Comparison of ENCODE assay signal across 8 cellular contexts in the genomic region with DNA sequence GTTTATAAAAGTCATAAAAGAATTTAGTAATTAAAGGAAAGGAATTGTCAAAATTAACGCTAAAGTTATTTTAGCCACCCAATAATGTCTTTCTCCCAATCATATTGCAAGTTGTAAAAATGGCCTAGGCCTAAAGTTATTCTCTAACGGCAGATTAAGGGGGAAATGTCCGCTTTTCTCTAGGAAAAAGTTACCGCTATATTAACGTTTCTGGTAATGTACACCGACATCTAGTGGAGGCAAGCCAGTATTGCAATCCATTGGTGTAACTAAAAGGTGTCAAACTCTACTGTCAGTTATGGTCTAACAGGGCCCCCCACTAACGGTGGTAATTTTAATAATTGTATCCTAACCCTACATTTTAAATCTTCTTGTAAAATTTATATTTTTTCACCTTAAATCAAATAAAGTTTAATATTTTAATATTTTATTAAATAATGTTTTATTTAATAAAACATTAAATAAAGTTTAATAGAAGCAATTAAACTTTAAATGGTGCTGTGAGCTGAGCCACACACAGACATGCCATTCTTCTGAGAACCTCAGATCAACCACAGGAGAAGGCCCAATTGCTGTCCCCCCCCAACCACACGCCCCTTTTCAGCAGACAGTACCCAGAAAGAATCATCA. TPM values are rescaled to one million over a fixed set of nuclear protein-coding genes. Genes with fewer than 3 reads are reported as not detected.
DNase-seq lines count a peak whose midpoint lies in the region; ATAC-seq and TF ChIP-seq lines count a peak whose summit lies in the region.

No MANE protein-coding gene starts in this region.

- no peaks in the 10 kb centered on the region for H3K9me3 Mint-ChIP-seq in CD4-positive, CD25-positive, alpha-beta regulatory T cell
- H3K9me3 Mint-ChIP-seq in activated naive CD8-positive, alpha-beta T cell treated with anti-CD3 and anti-CD28 coated beads, Interleukin-2, amount 50 U/mL, for 24 hours = no peaks in the 10 kb centered on the region
- no peaks in the 10 kb centered on the region for H3K9me3 Mint-ChIP-seq in immature natural killer cell

- TF ChIP-seq CTCF in HEK293 (tag by site-specific recombination; IDR thresholded peaks at IDR 0.05) = no peak

- H3K4me1 Mint-ChIP-seq in CD4-positive, CD25-positive, alpha-beta regulatory T cell = peaks cover 0 to 6% (median under 1%) of the 10 kb centered on the region in 4 donors
- peaks cover 2% of the 10 kb centered on the region for H3K4me1 Mint-ChIP-seq in activated naive CD8-positive, alpha-beta T cell treated with anti-CD3 and anti-CD28 coated beads, Interleukin-2, amount 50 U/mL, for 24 hours
- no peaks in the 10 kb centered on the region for H3K4me1 Mint-ChIP-seq in immature natural killer cell

- H3K36me3 Mint-ChIP-seq in CD4-positive, CD25-positive, alpha-beta regulatory T cell = no peaks in the 10 kb centered on the region
- no peaks in the 10 kb centered on the region for H3K36me3 Mint-ChIP-seq in activated naive CD8-positive, alpha-beta T cell treated with anti-CD3 and anti-CD28 coated beads, Interleukin-2, amount 50 U/mL, for 24 hours (ENCODE audit: low read depth)
- no peaks in the 10 kb centered on the region for H3K36me3 Mint-ChIP-seq in immature natural killer cell

- POLR2A ChIA-PET in HEK293 (lab: Yijun Ruan, JAX) = no interaction called here

- ATAC-seq in CD4-positive, CD25-positive, alpha-beta regulatory T cell (ENCODE audit: low read depth in 2 of 2) = peak; percentile 34
- ATAC-seq in activated naive CD8-positive, alpha-beta T cell treated with anti-CD3 and anti-CD28 coated beads, Interleukin-2, amount 50 U/mL, for 24 hours = no peak
- no peak for ATAC-seq in HG03442 (IDR thresholded peaks at IDR 0.05; ENCODE audit: unreplicated experiment)
- ATAC-seq in HG03457 (IDR thresholded peaks at IDR 0.05; ENCODE audit: unreplicated experiment) = no peak

- no peak overlapping the region for H3K4me3 Mint-ChIP-seq in CD4-positive, CD25-positive, alpha-beta regulatory T cell
- no peak overlapping the region for H3K4me3 Mint-ChIP-seq in activated naive CD8-positive, alpha-beta T cell treated with anti-CD3 and anti-CD28 coated beads, Interleukin-2, amount 50 U/mL, for 24 hours
- H3K4me3 Mint-ChIP-seq in immature natural killer cell = no peak overlapping the region

- H3K27ac Mint-ChIP-seq in CD4-positive, CD25-positive, alpha-beta regulatory T cell = peak overlapping the region in 1 of 3 donors; percentile 32
- no peak overlapping the region for H3K27ac Mint-ChIP-seq in activated naive CD8-positive, alpha-beta T cell treated with anti-CD3 and anti-CD28 coated beads, Interleukin-2, amount 50 U/mL, for 24 hours
- no peak overlapping the region for H3K27ac Mint-ChIP-seq in immature natural killer cell

- H3K27ac ChIP-seq in CD4-positive, CD25-positive, alpha-beta regulatory T cell (ENCODE audit: insufficient read depth, low read length, poor library complexity, severe bottlenecking) = no peak overlapping the region
- no peak overlapping the region for H3K27ac ChIP-seq in HEK293 (ENCODE audit: extremely low read depth, low read depth, low read length)

- H3K4me3 ChIP-seq in CD4-positive, CD25-positive, alpha-beta regulatory T cell (ENCODE audit: low read depth, low read length) = no peak overlapping the region
- H3K4me3 ChIP-seq in HEK293 (ENCODE audit: low read depth, low read length) = no peak overlapping the region

- H3K36me3 ChIP-seq in CD4-positive, CD25-positive, alpha-beta regulatory T cell (ENCODE audit: control insufficient read depth, insufficient read depth, low read length) = no peaks in the 10 kb centered on the region
- H3K36me3 ChIP-seq in HEK293 (ENCODE audit: control insufficient read depth in 2 of 2, insufficient read depth in 1 of 2, low read length in 2 of 2) = no peaks in the 10 kb centered on the region

- no peaks in the 10 kb centered on the region for H3K27me3 Mint-ChIP-seq in CD4-positive, CD25-positive, alpha-beta regulatory T cell
- no peaks in the 10 kb centered on the region for H3K27me3 Mint-ChIP-seq in activated naive CD8-positive, alpha-beta T cell treated with anti-CD3 and anti-CD28 coated beads, Interleukin-2, amount 50 U/mL, for 24 hours
- H3K27me3 Mint-ChIP-seq in immature natural killer cell (ENCODE audit: low read depth in 3 of 3) = peaks cover 0 to 2% (median 0%) of the 10 kb centered on the region in 3 donors

- no peaks in the 10 kb centered on the region for H3K4me1 ChIP-seq in CD4-positive, CD25-positive, alpha-beta regulatory T cell (ENCODE audit: control insufficient read depth, insufficient read depth, low read length, poor library complexity, severe bottlenecking)
- H3K4me1 ChIP-seq in HEK293 (ENCODE audit: control insufficient read depth, insufficient read depth, low read length) = no peaks in the 10 kb centered on the region

- DNase-seq in CD4-positive, CD25-positive, alpha-beta regulatory T cell = peak; percentile 25 to 56 (median 54)
- DNase-seq in OCI-M1 (lab: John Stamatoyannopoulos, UW) = peak; percentile 56
- peak; percentile 53 for DNase-seq in activated naive CD8-positive, alpha-beta T cell treated with anti-CD3 and anti-CD28 coated beads, Interleukin-2, amount 50 U/mL, for 24 hours
- peak; percentile 29 to 40 (median 31) for DNase-seq in immature natural killer cell
- peak; percentile 34 for DNase-seq in stimulated activated CD4-positive, alpha-beta T cell treated with anti-CD3 and anti-CD28 coated beads, Interleukin-4, amount 100 ng/mL, for 1 hour

- CTCF ChIA-PET in HEK293 (lab: Yijun Ruan, JAX) = interaction anchor here (0.7 to 1.3 kb wide), 4 partner anchors 18 to 294 kb away, joined by 3 to 6 read pairs (median 3); no protein-coding TSS in a partner anchor

- H3K27me3 ChIP-seq in CD4-positive, CD25-positive, alpha-beta regulatory T cell (ENCODE audit: control insufficient read depth, insufficient read depth, low read length) = no peaks in the 10 kb centered on the region

- no peaks in the 10 kb centered on the region for H3K9me3 ChIP-seq in CD4-positive, CD25-positive, alpha-beta regulatory T cell (ENCODE audit: control insufficient read depth in 2 of 2, low read length in 2 of 2)
- H3K9me3 ChIP-seq in HEK293 (ENCODE audit: control insufficient read depth, insufficient read depth, low read depth, low read length) = no peaks in the 10 kb centered on the region; the same call in 1 of the 2 replicates

TF ChIP-seq in HEK293, 187 proteins besides CTCF, POLR2A, EP300 and RAD21 (continues in another document):
- no peak for TF ChIP-seq ZNF776 (tag by site-specific recombination; IDR thresholded peaks at IDR 0.05; ENCODE audit: borderline replicate concordance)
- no peak for TF ChIP-seq BCL11B (tag by site-specific recombination; IDR thresholded peaks at IDR 0.05; ENCODE audit: low read depth)
- TF ChIP-seq SALL2 (tag by site-specific recombination; IDR thresholded peaks at IDR 0.05; ENCODE audit: borderline replicate concordance) = no peak
- no peak for TF ChIP-seq PRDM2 (tag by site-specific recombination; IDR thresholded peaks at IDR 0.05; ENCODE audit: borderline replicate concordance)
- TF ChIP-seq ZFP3 (tag by site-specific recombination; IDR thresholded peaks at IDR 0.05; ENCODE audit: low read depth) = no peak
- no peak for TF ChIP-seq ZNF596 (tag by site-specific recombination; IDR thresholded peaks at IDR 0.05)

RNA-seq across cellular contexts. Expression of gene ZSCAN5A, which starts 35.9 kb away (rescaled TPM):
- total RNA-seq in CD4-positive, CD25-positive, alpha-beta regulatory T cell = 6.8 TPM
- 1 to 10 TPM; 3.5 to 7.9 (median 5.4) TPM for polyA plus RNA-seq in CD4-positive, CD25-positive, alpha-beta regulatory T cell
- polyA plus RNA-seq in immature natural killer cell = 10 to 100 TPM in 1 of 3 donors, 1 to 10 TPM in 2; 4.3 to 11.4 (median 7.7) TPM

RNA-seq across cellular contexts. Expression of gene ZNF582, which starts 42.8 kb away (rescaled TPM):
- 2.3 TPM for total RNA-seq in CD4-positive, CD25-positive, alpha-beta regulatory T cell
- 1 to 10 TPM; 3.8 to 6.0 (median 4.9) TPM for polyA plus RNA-seq in CD4-positive, CD25-positive, alpha-beta regulatory T cell
- 1 to 10 TPM; 5.2 to 8.7 (median 8.2) TPM for polyA plus RNA-seq in immature natural killer cell

RNA-seq across cellular contexts. Expression of gene ZNF583, which starts 53.6 kb away (rescaled TPM):
- total RNA-seq in CD4-positive, CD25-positive, alpha-beta regulatory T cell = 2.2 TPM
- 10 to 100 TPM in 2 of 4 donors, 1 to 10 TPM in 2; 7.3 to 17.0 (median 12.5) TPM for polyA plus RNA-seq in CD4-positive, CD25-positive, alpha-beta regulatory T cell
- 10 to 100 TPM in 1 of 3 donors, 1 to 10 TPM in 2; 7.3 to 14.1 (median 7.8) TPM for polyA plus RNA-seq in immature natural killer cell

Comparison
In these comparisons a context has a peak if more than half of its experiments do, and no peak if none do; other contexts are left out.
1. ATAC-seq: peak in CD4-positive, CD25-positive, alpha-beta regulatory T cell (2 of 2); none in activated naive CD8-positive, alpha-beta T cell treated with anti-CD3 and anti-CD28 coated beads, Interleukin-2, amount 50 U/mL, for 24 hours (single experiment), HG03442 (single experiment) and HG03457 (single experiment).
2. Peak in every context shown above with its lines, with median percentiles within 50 percentile points of each other: DNase-seq.